8 cellular contexts compared by ENCODE assay signal in the genomic region with DNA sequence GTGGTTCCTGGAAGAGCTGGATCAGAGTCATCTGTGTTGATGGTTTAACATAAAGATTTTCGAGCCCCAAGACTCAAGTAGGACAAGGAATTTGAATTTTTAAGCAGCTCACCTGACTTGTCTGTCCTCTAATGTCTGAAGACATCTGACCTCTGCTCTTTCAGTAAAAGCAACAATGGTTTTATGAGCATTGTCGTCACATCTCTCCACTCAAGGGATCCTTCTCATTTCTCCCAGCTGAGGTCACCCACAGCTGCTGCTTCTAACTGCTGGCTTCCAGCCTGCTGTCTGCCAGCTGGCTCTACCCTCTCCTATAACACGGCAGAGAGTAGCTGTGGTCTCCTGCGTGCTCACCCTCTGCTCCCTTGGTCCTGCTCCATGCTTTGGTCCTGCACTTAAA. TPM values are rescaled to one million over a fixed set of nuclear protein-coding genes. Genes with fewer than 3 reads are reported as not detected.
A peak's percentile ranks its signal among the peaks of the same experiment; 100 is the strongest.
DNase-seq lines count a peak whose midpoint lies in the region; ATAC-seq, FAIRE-seq and TF ChIP-seq lines count a peak whose summit lies in the region.

No MANE protein-coding gene starts in this region.

- FAIRE-seq in RCC 7860 (lab: Jason Lieb, UNC), result peak; percentile 56

- peak; percentile 94 for DNase-seq in HS-5 (ENCODE audit: low read depth)
- peak; percentile 82 for DNase-seq in RCC 7860 (ENCODE audit: low spot score)
- peak; percentile 95 for DNase-seq in fibroblast of the aortic adventitia (ENCODE audit: low read depth)
- peak; percentile 61 to 67 for DNase-seq in psoas muscle
- no peak for DNase-seq in activated CD8-positive, alpha-beta memory T cell treated with anti-CD3 and anti-CD28 coated beads, Interleukin-2, amount 10 ng/mL, durations not matched to agents 7 days and 5 days
- no peak for DNase-seq in progenitor cell of endocrine pancreas (ENCODE audit: low spot score, unreplicated experiment)
- DNase-seq in effector CD4-positive, alpha-beta T cell, result no peak
- no peak for DNase-seq in stimulated activated CD4-positive, alpha-beta T cell treated with anti-CD3 and anti-CD28 coated beads, Interleukin-4, amount 100 ng/mL, for 24 hours

- H3K9me3 Mint-ChIP-seq in activated CD8-positive, alpha-beta memory T cell treated with anti-CD3 and anti-CD28 coated beads, Interleukin-2, amount 10 ng/mL, durations not matched to agents 7 days and 5 days (ENCODE audit: low read depth), result no peaks in the 10 kb centered on the region
- H3K9me3 Mint-ChIP-seq in progenitor cell of endocrine pancreas (ENCODE audit: low read depth), result no peaks in the 10 kb centered on the region

- CTCF ChIA-PET in activated CD8-positive, alpha-beta memory T cell treated with anti-CD3 and anti-CD28 coated beads, Interleukin-2, amount 10 ng/mL, durations not matched to agents 7 days and 5 days (lab: Charles Lee), result interaction anchor here (1.1 to 1.6 kb wide), 3 partner anchors 15 to 309 kb away, joined by 3 to 5 read pairs (median 3); no protein-coding TSS in a partner anchor

- TF ChIP-seq CTCF in fibroblast of the aortic adventitia (IDR thresholded peaks at IDR 0.05; ENCODE audit: insufficient read depth, low read length), result no peak
- no peak for TF ChIP-seq CTCF in psoas muscle (IDR thresholded peaks at IDR 0.05)
- no peak for TF ChIP-seq CTCF in progenitor cell of endocrine pancreas (IDR thresholded peaks at IDR 0.05; ENCODE audit: unreplicated experiment)

- no peak overlapping the region for H3K27ac Mint-ChIP-seq in activated CD8-positive, alpha-beta memory T cell treated with anti-CD3 and anti-CD28 coated beads, Interleukin-2, amount 10 ng/mL, durations not matched to agents 7 days and 5 days
- H3K27ac Mint-ChIP-seq in progenitor cell of endocrine pancreas, result no peak overlapping the region

- intact Hi-C loops in psoas muscle (cut with DNase I), result loop anchor here in 1 of 2 donors (5.0 to 10.0 kb wide), 2 partner anchors 109 to 307 kb away; no protein-coding TSS in a partner anchor

- H3K36me3 ChIP-seq in psoas muscle (ENCODE audit: insufficient read depth in 1 of 2, low read depth in 1 of 2), result no peaks in the 10 kb centered on the region

- H3K4me1 ChIP-seq in psoas muscle, result peaks cover 25% of the 10 kb centered on the region

- H3K4me1 Mint-ChIP-seq in activated CD8-positive, alpha-beta memory T cell treated with anti-CD3 and anti-CD28 coated beads, Interleukin-2, amount 10 ng/mL, durations not matched to agents 7 days and 5 days, result no peaks in the 10 kb centered on the region
- H3K4me1 Mint-ChIP-seq in progenitor cell of endocrine pancreas (ENCODE audit: low read depth), result peaks cover 9% of the 10 kb centered on the region

- H3K27me3 Mint-ChIP-seq in activated CD8-positive, alpha-beta memory T cell treated with anti-CD3 and anti-CD28 coated beads, Interleukin-2, amount 10 ng/mL, durations not matched to agents 7 days and 5 days, result peaks cover 15% of the 10 kb centered on the region
- H3K27me3 Mint-ChIP-seq in progenitor cell of endocrine pancreas, result no peaks in the 10 kb centered on the region

- no peaks in the 10 kb centered on the region for H3K36me3 Mint-ChIP-seq in activated CD8-positive, alpha-beta memory T cell treated with anti-CD3 and anti-CD28 coated beads, Interleukin-2, amount 10 ng/mL, durations not matched to agents 7 days and 5 days
- H3K36me3 Mint-ChIP-seq in progenitor cell of endocrine pancreas (ENCODE audit: insufficient read depth), result peaks cover 8% of the 10 kb centered on the region

- H3K4me3 Mint-ChIP-seq in activated CD8-positive, alpha-beta memory T cell treated with anti-CD3 and anti-CD28 coated beads, Interleukin-2, amount 10 ng/mL, durations not matched to agents 7 days and 5 days, result no peak overlapping the region
- no peak overlapping the region for H3K4me3 Mint-ChIP-seq in progenitor cell of endocrine pancreas (ENCODE audit: low read depth)

- H3K4me3 ChIP-seq in fibroblast of the aortic adventitia (ENCODE audit: low read depth, low read length), result no peak overlapping the region
- no peak overlapping the region for H3K4me3 ChIP-seq in psoas muscle

- H3K27ac ChIP-seq in psoas muscle, result peak overlapping the region; percentile 34

- no peaks in the 10 kb centered on the region for H3K27me3 ChIP-seq in psoas muscle (ENCODE audit: insufficient read depth in 3 of 3, low read length in 2 of 3)

- ATAC-seq in psoas muscle, result peak; percentile 93 to 96 (median 95)
- no peak for ATAC-seq in activated CD8-positive, alpha-beta memory T cell treated with anti-CD3 and anti-CD28 coated beads, Interleukin-2, amount 10 ng/mL, durations not matched to agents 7 days and 5 days

- H3K9me3 ChIP-seq in psoas muscle, result no peaks in the 10 kb centered on the region

- WGBS in psoas muscle, 3 donors, result 7 to 10% (median 7%) methylated on average over 4 of the region's 4 CpGs

RNA-seq across cellular contexts. Expression of gene HDAC2, which starts 24.7 kb away (rescaled TPM):
- total RNA-seq in fibroblast of the aortic adventitia (ENCODE audit: low replicate concordance) (77.1 and 176 TPM in 2 replicates), psoas muscle (10 to 100 TPM; 39.6 to 60.1 (median 47.7) TPM), progenitor cell of endocrine pancreas (287 and 289 TPM in 2 replicates)
- polyA plus RNA-seq in psoas muscle, result 10 to 100 TPM; 45.6 to 74.1 (median 55.0) TPM
- total RNA-seq in activated CD8-positive, alpha-beta memory T cell treated with anti-CD3 and anti-CD28 coated beads, Interleukin-2, amount 10 ng/mL, durations not matched to agents 7 days and 5 days, result 10 to 100 TPM; 62.4 to 75.5 TPM

Comparison
In these comparisons a context has a peak if more than half of its experiments do, and no peak if none do; other contexts are left out.
1. DNase-seq: peak in HS-5 (single experiment), RCC 7860 (single experiment), fibroblast of the aortic adventitia (single experiment) and psoas muscle (2 of 2); none in activated CD8-positive, alpha-beta memory T cell treated with anti-CD3 and anti-CD28 coated beads, Interleukin-2, amount 10 ng/mL, durations not matched to agents 7 days and 5 days (single experiment), progenitor cell of endocrine pancreas (single experiment), effector CD4-positive, alpha-beta T cell (single experiment) and stimulated activated CD4-positive, alpha-beta T cell treated with anti-CD3 and anti-CD28 coated beads, Interleukin-4, amount 100 ng/mL, for 24 hours (single experiment).